In the genomic region with DNA sequence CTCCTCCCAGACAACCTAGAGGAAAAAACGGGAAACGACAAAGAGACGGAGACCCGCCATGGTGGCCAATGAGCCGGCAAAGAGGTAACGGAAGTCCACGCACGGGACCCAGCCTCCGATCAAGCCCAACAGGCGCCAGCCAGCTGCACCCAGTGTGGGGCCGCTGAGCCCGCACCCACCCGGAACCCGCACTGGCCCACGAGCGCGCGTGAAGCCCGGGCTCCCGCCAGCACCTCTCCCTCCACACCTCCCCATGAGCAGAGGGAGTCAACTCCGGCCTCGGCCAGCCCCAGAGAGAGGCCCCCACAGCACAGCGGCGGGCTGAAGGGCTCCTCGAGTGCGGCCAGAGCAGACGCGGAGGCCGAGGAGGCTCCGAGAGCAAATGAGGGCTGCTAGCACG, we compare ENCODE assay signal across 8 cellular contexts.
"Had no signal": no experiment of that assay in that cellular context is flagged by ENCODE, and none has a peak within 500 bp of the region (broad histone marks: within the 10 kb centered on the region; RNA-seq: fewer than 3 reads in every experiment).

No MANE protein-coding gene starts in this region.

- H3K27ac Mint-ChIP-seq: GM23338, H9, IgD-negative memory B cell had no signal

- H3K27ac ChIP-seq: HL-60 had no signal

- H3K4me3 Mint-ChIP-seq: GM23338, H9, IgD-negative memory B cell had no signal

- H3K36me3 Mint-ChIP-seq: IgD-negative memory B cell had no signal

- FAIRE-seq: H1, H54, HepG2 had no signal

- H2AFZ ChIP-seq: GM23338 had no signal

- H3K4me3 ChIP-seq: GM23338 had no signal

- ATAC-seq: GM23338, HepG2 had no signal

- H3K9me3 Mint-ChIP-seq: GM23338 had no signal

- DNase-seq: H9, HCEC 1CT had no signal

- H3K4me2 ChIP-seq: GM23338 had no signal
